ENCODE assay signal across 1 cellular context in genomic region chr3:16329036-16329791, GRCh38.
TF ChIP-seq lines count a peak whose summit lies in the region.

No MANE protein-coding gene starts in this region.

TF ChIP-seq in HepG2, 621 proteins besides CTCF, POLR2A, EP300 and RAD21 (continued from another document):
- TF ChIP-seq ZNF704 (CRISPR knock-in tag; IDR thresholded peaks at IDR 0.05; ENCODE audit: borderline replicate concordance) (no peak), TBP (CRISPR knock-in tag; IDR thresholded peaks at IDR 0.05) (no peak), ZBTB1 (CRISPR knock-in tag; IDR thresholded peaks at IDR 0.05; ENCODE audit: borderline replicate concordance) (no peak), ZNF276 (CRISPR knock-in tag; IDR thresholded peaks at IDR 0.05; ENCODE audit: low read depth) (no peak)
TF ChIP-seq in HepG2: peak in this region for 3.
